In genomic region chr16:1301562-1301961, GRCh38 we compare ENCODE assay signal across 25 cellular contexts. TPM values are rescaled to one million over a fixed set of nuclear protein-coding genes. Genes with fewer than 3 reads are reported as not detected.
DNase-seq lines count a peak whose midpoint lies in the region; ATAC-seq and TF ChIP-seq lines count a peak whose summit lies in the region.
"Had no signal": no experiment of that assay in that cellular context is flagged by ENCODE, and none has a peak within 500 bp of the region (broad histone marks: within the 10 kb centered on the region; RNA-seq: fewer than 3 reads in every experiment).

No MANE protein-coding gene starts in this region.

- H3K9me3 ChIP-seq in HCT116 (ENCODE audit: control insufficient read depth in 1 of 2, insufficient read depth in 1 of 2, low read depth in 1 of 2, low read length in 2 of 2), result no peaks in the 10 kb centered on the region
- H3K9me3 ChIP-seq in trophoblast cell (ENCODE audit: insufficient read depth, low read depth, low read length), result peaks cover 1% of the 10 kb centered on the region
- no peaks in the 10 kb centered on the region for H3K9me3 ChIP-seq in psoas muscle
- H3K9me3 ChIP-seq: ascending aorta, left ventricle myocardium inferior, neutrophil, SK-N-SH, tibial nerve had no signal

- no peaks in the 10 kb centered on the region for H3K79me2 ChIP-seq in HCT116 (ENCODE audit: insufficient read depth, low read length)
- H3K79me2 ChIP-seq in trophoblast cell (ENCODE audit: control insufficient read depth, insufficient read depth, low read length, poor library complexity), result peaks cover 2% of the 10 kb centered on the region

- TF ChIP-seq CTCF in HCT116 (IDR thresholded peaks at IDR 0.05 in 2 of 3, conservative IDR thresholded peaks at IDR 0.05 in 1 of 3; ENCODE audit: borderline replicate concordance in 1 of 3, insufficient read depth in 1 of 3, low read depth in 2 of 3, low read length in 2 of 3) (no peak), psoas muscle (IDR thresholded peaks at IDR 0.05) (no peak)

- H3K18ac ChIP-seq in trophoblast cell (ENCODE audit: low read length), result no peak overlapping the region

- no peaks in the 10 kb centered on the region for H3K36me3 ChIP-seq in HCT116 (ENCODE audit: control insufficient read depth in 1 of 2, insufficient read depth in 2 of 2, low read length in 2 of 2)
- no peaks in the 10 kb centered on the region for H3K36me3 ChIP-seq in trophoblast cell (ENCODE audit: control insufficient read depth in 1 of 2, insufficient read depth in 2 of 2, low read length in 2 of 2)
- H3K36me3 ChIP-seq in psoas muscle (ENCODE audit: insufficient read depth in 1 of 2, low read depth in 1 of 2), result no peaks in the 10 kb centered on the region
- H3K36me3 ChIP-seq: ascending aorta, left ventricle myocardium inferior, neutrophil, tibial nerve, WERI-Rb-1 had no signal

- intact Hi-C loops in HCT116 (cut with micrococcal nuclease), result no loop called here
- intact Hi-C loops in dendritic cell treated with granulocyte-macrophage colony-stimulating factor and Interleukin-4, amounts not matched to agents 40 ng/mL and 50 ng/mL, for 4 days (cut with micrococcal nuclease), result no loop called here
- intact Hi-C loops in psoas muscle (cut with DNase I), result no loop called here

- no peak for ATAC-seq in HCT116
- ATAC-seq in psoas muscle, result no peak

- H3K14ac ChIP-seq in trophoblast cell (ENCODE audit: low read length), result no peak overlapping the region

- H2AK5ac ChIP-seq in trophoblast cell (ENCODE audit: low read length), result peak overlapping the region; percentile 66

- no peak overlapping the region for H3K4ac ChIP-seq in trophoblast cell (ENCODE audit: low read depth, low read length)

- TF ChIP-seq RAD21 in HCT116 (IDR thresholded peaks at IDR 0.05; ENCODE audit: low read depth), result no peak

- no peak overlapping the region for H4K91ac ChIP-seq in trophoblast cell (ENCODE audit: low read depth, low read length)

- H2BK12ac ChIP-seq in trophoblast cell (ENCODE audit: low read length), result peak overlapping the region; percentile 24

- no peaks in the 10 kb centered on the region for H3K27me3 ChIP-seq in HCT116 (ENCODE audit: insufficient read depth, low read length)
- no peaks in the 10 kb centered on the region for H3K27me3 ChIP-seq in trophoblast cell (ENCODE audit: insufficient read depth, low read length)
- H3K27me3 ChIP-seq in psoas muscle (ENCODE audit: insufficient read depth in 3 of 3, low read length in 2 of 3), result peaks cover 0 to 43% (median 6%) of the 10 kb centered on the region in 3 donors

- H4K20me1 ChIP-seq in HCT116 (ENCODE audit: insufficient read depth), result no peaks in the 10 kb centered on the region

- H3K79me1 ChIP-seq in trophoblast cell (ENCODE audit: low read length), result peaks cover 10% of the 10 kb centered on the region

- H3K4me1 Mint-ChIP-seq in activated T-cell treated with anti-CD3 and anti-CD28 coated beads, Interleukin-2, amount 50 U/mL, for 24 hours (ENCODE audit: low read depth), result peaks cover 39% of the 10 kb centered on the region
- H3K4me1 Mint-ChIP-seq in dendritic cell treated with granulocyte-macrophage colony-stimulating factor and Interleukin-4, amounts not matched to agents 40 ng/mL and 50 ng/mL, for 4 days (ENCODE audit: low read depth), result peaks cover 41% of the 10 kb centered on the region

- peaks cover 19% of the 10 kb centered on the region for H3K27me3 Mint-ChIP-seq in activated T-cell treated with anti-CD3 and anti-CD28 coated beads, Interleukin-2, amount 50 U/mL, for 24 hours
- H3K27me3 Mint-ChIP-seq in dendritic cell treated with granulocyte-macrophage colony-stimulating factor and Interleukin-4, amounts not matched to agents 40 ng/mL and 50 ng/mL, for 4 days, result peaks cover 36% of the 10 kb centered on the region

- no peak overlapping the region for H2BK5ac ChIP-seq in trophoblast cell (ENCODE audit: low read depth, low read length, poor library complexity)

- no peaks in the 10 kb centered on the region for H3K36me3 Mint-ChIP-seq in activated T-cell treated with anti-CD3 and anti-CD28 coated beads, Interleukin-2, amount 50 U/mL, for 24 hours (ENCODE audit: low read depth)
- H3K36me3 Mint-ChIP-seq in dendritic cell treated with granulocyte-macrophage colony-stimulating factor and Interleukin-4, amounts not matched to agents 40 ng/mL and 50 ng/mL, for 4 days (ENCODE audit: low read depth), result no peaks in the 10 kb centered on the region
- H3K36me3 Mint-ChIP-seq: activated CD4-positive, alpha-beta memory T cell treated with anti-CD3 and anti-CD28 coated beads for 36 hours; CD14-positive monocyte; immature natural killer cell had no signal

- peak overlapping the region; percentile 75 for H4K8ac ChIP-seq in trophoblast cell (ENCODE audit: low read depth, low read length)

- no peaks in the 10 kb centered on the region for H3K9me3 Mint-ChIP-seq in activated T-cell treated with anti-CD3 and anti-CD28 coated beads, Interleukin-2, amount 50 U/mL, for 24 hours
- H3K9me3 Mint-ChIP-seq in dendritic cell treated with granulocyte-macrophage colony-stimulating factor and Interleukin-4, amounts not matched to agents 40 ng/mL and 50 ng/mL, for 4 days, result no peaks in the 10 kb centered on the region
- H3K9me3 Mint-ChIP-seq: activated CD4-positive, alpha-beta memory T cell treated with anti-CD3 and anti-CD28 coated beads for 36 hours; immature natural killer cell; stimulated activated naive CD8-positive, alpha-beta T cell treated with anti-CD3 and anti-CD28 coated beads, Interleukin-15, Interleukin-2, amounts not matched to agents 100 ng/mL and 50 ng/mL, for 24 hours had no signal

- no peaks in the 10 kb centered on the region for H3K9me2 ChIP-seq in HCT116 (ENCODE audit: insufficient read depth)
- H3K9me2 ChIP-seq: SK-N-SH had no signal

- TF ChIP-seq POLR2A in HCT116 (IDR thresholded peaks at IDR 0.05; ENCODE audit: borderline replicate concordance, extremely low read depth, insufficient read depth, insufficient read length), result no peak

- POLR2A ChIA-PET in HCT116 (lab: Charles Lee), result no interaction called here

- H2BK120ac ChIP-seq in trophoblast cell (ENCODE audit: insufficient read depth, low read length, poor library complexity), result no peak overlapping the region

- no peak overlapping the region for H4K12ac ChIP-seq in trophoblast cell (ENCODE audit: low read depth, low read length)

- H3K4me1 ChIP-seq in HCT116 (ENCODE audit: control insufficient read depth in 1 of 2, insufficient read depth in 2 of 2, low read length in 2 of 2) (peaks cover 54 to 95% of the 10 kb centered on the region in 2 experiments), trophoblast cell (ENCODE audit: control insufficient read depth in 1 of 2, insufficient read depth in 2 of 2, low read length in 2 of 2) (peaks cover 10 to 18% of the 10 kb centered on the region in 2 experiments), psoas muscle (peaks cover 13% of the 10 kb centered on the region)

- H3K23ac ChIP-seq in trophoblast cell (ENCODE audit: low read length), result no peak overlapping the region

- H3K4me3 ChIP-seq in HCT116 (replicated peaks in 1 of 2; ENCODE audit: low read depth in 1 of 2, low read length in 2 of 2) (no peak overlapping the region), trophoblast cell (ENCODE audit: low read depth, low read length) (no peak overlapping the region), psoas muscle (no peak overlapping the region)
- H3K4me3 ChIP-seq: smooth muscle cell, tibial nerve had no signal

- H3K9ac ChIP-seq in HCT116 (ENCODE audit: low read length) (peak overlapping the region; percentile 51), trophoblast cell (ENCODE audit: low read length) (no peak overlapping the region)
- H3K9ac ChIP-seq: SK-N-SH had no signal

- H3K4me3 Mint-ChIP-seq in activated T-cell treated with anti-CD3 and anti-CD28 coated beads, Interleukin-2, amount 50 U/mL, for 24 hours, result no peak overlapping the region
- H3K4me3 Mint-ChIP-seq in dendritic cell treated with granulocyte-macrophage colony-stimulating factor and Interleukin-4, amounts not matched to agents 40 ng/mL and 50 ng/mL, for 4 days, result peak overlapping the region; percentile 48
- H3K4me3 Mint-ChIP-seq: activated CD4-positive, alpha-beta memory T cell treated with anti-CD3 and anti-CD28 coated beads for 36 hours; immature natural killer cell; stimulated activated naive CD8-positive, alpha-beta T cell treated with anti-CD3 and anti-CD28 coated beads, Interleukin-15, Interleukin-2, amounts not matched to agents 100 ng/mL and 50 ng/mL, for 24 hours had no signal

- CTCF ChIA-PET in HCT116 (lab: Charles Lee), result interaction anchor here (0.6 kb wide), 1 partner anchor 56 kb away, joined by 3 read pairs; no protein-coding TSS in a partner anchor

- RAD21 ChIA-PET in HCT116 (lab: Charles Lee; ENCODE audit: low non-redundant PET in 1 of 2, low total read pairs in 2 of 2, uncharacterized antibody in 2 of 2, unreplicated experiment in 2 of 2), result no interaction called here

- peak overlapping the region; percentile 96; the same call in 1 of the 2 replicates for H3K27ac ChIP-seq in HCT116 (ENCODE audit: low read depth, low read length)
- H3K27ac ChIP-seq in trophoblast cell (ENCODE audit: low read depth, low read length), result no peak overlapping the region
- H3K27ac ChIP-seq in psoas muscle, result no peak overlapping the region
- H3K27ac ChIP-seq: ascending aorta, foreskin keratinocyte, left ventricle myocardium inferior, neutrophil, tibial nerve, WERI-Rb-1 had no signal

- H2AFZ ChIP-seq in HCT116 (ENCODE audit: low read depth, low read length, poor library complexity, severe bottlenecking) (no peak overlapping the region), trophoblast cell (ENCODE audit: insufficient read depth, low read length, poor library complexity) (no peak overlapping the region)

- WGBS in trophoblast cell (ENCODE audit: extremely low coverage, insufficient coverage, insufficient read length), result no CpG with 5 or more reads among the region's 12 CpGs
- 70 to 74% (median 72%) methylated on average over 12 of the region's 12 CpGs for WGBS in psoas muscle, 3 donors

- H3K4me2 ChIP-seq in HCT116 (ENCODE audit: low read length) (peak overlapping the region; percentile 65), trophoblast cell (ENCODE audit: low read length) (no peak overlapping the region)

- DNase-seq in activated T-cell treated with anti-CD3 and anti-CD28 coated beads, Interleukin-2, amount 50 U/mL, for 24 hours, result no peak
- DNase-seq in activated T-cell treated with anti-CD3 and anti-CD28 coated beads, Interleukin-2, amount 50 U/mL, for 1 hour, result no peak
- no peak for DNase-seq in HCT116 (ENCODE audit: low read depth, low spot score)
- DNase-seq in trophoblast cell, result no peak
- DNase-seq in cortex of kidney (lab: John Stamatoyannopoulos, UW), result no peak
- DNase-seq in psoas muscle, result no peak
- DNase-seq in NCI-H187 treated with DMSO at 0.1 percent for 48 hours (lab: John Stamatoyannopoulos, UW), result no peak
- DNase-seq: DMS 273 treated with DMSO at 0.1 percent for 48 hours, foreskin keratinocyte, NCI-H1694, NCI-H2171 treated with DMSO at 0.1 percent for 48 hours, NCI-H524 treated with DMSO at 0.1 percent for 48 hours had no signal

- H3K27ac Mint-ChIP-seq in activated T-cell treated with anti-CD3 and anti-CD28 coated beads, Interleukin-2, amount 50 U/mL, for 24 hours, result peak overlapping the region; percentile 11
- H3K27ac Mint-ChIP-seq in dendritic cell treated with granulocyte-macrophage colony-stimulating factor and Interleukin-4, amounts not matched to agents 40 ng/mL and 50 ng/mL, for 4 days, result peak overlapping the region; percentile 37
- H3K27ac Mint-ChIP-seq: activated CD4-positive, alpha-beta memory T cell treated with anti-CD3 and anti-CD28 coated beads for 36 hours; CD14-positive monocyte; stimulated activated naive CD8-positive, alpha-beta T cell treated with anti-CD3 and anti-CD28 coated beads, Interleukin-15, Interleukin-2, amounts not matched to agents 100 ng/mL and 50 ng/mL, for 24 hours had no signal

- no TSS peak for BruUV-seq in HCT116 (replicated peaks; lab: Mats Ljungman, UMichigan)

RNA-seq across cellular contexts. Expression of gene UBE2I, which starts 7.9 kb away (rescaled TPM):
- total RNA-seq in HCT116 (2021; ENCODE audit: unreplicated experiment), result 212 TPM
- 96.9 and 135 TPM in 2 replicates for polyA plus RNA-seq in HCT116 (2012)
- polyA plus RNA-seq in trophoblast cell (2013), result 191 and 198 TPM in 2 replicates
- 10 to 100 TPM; 46.2 to 71.7 (median 56.0) TPM for total RNA-seq in psoas muscle
- polyA plus RNA-seq in psoas muscle, result 100 to 1,000 TPM in 1 of 3 donors, 10 to 100 TPM in 2; 49.8 to 101 (median 55.6) TPM

RNA-seq across cellular contexts. Expression of gene BAIAP3, which starts 31.9 kb away (rescaled TPM):
- total RNA-seq in HCT116 (2021; ENCODE audit: unreplicated experiment) (44.7 TPM), psoas muscle (1 to 10 TPM in 3 of 4 donors, under 1 TPM in 1; 0.38 to 3.5 (median 1.9) TPM)
- 37.2 and 44.8 TPM in 2 replicates for polyA plus RNA-seq in HCT116 (2012)
- polyA plus RNA-seq in trophoblast cell (2013), result 2.1 and 2.5 TPM in 2 replicates
- 1 to 10 TPM in 1 of 3 donors, under 1 TPM in 2; 0.62 to 1.1 (median 0.79) TPM for polyA plus RNA-seq in psoas muscle
- polyA plus RNA-seq: CD14-positive monocyte had no signal

RNA-seq across cellular contexts. Expression of gene TPSD1, which starts 45.7 kb away (rescaled TPM):
- not detected for total RNA-seq in HCT116 (2021; ENCODE audit: unreplicated experiment)
- not detected in 2 replicates for polyA plus RNA-seq in HCT116 (2012)
- not detected in 2 replicates for polyA plus RNA-seq in trophoblast cell (2013)
- total RNA-seq in psoas muscle, result under 1 TPM in 1 of 4 donors, not detected in 3; 0.90 TPM
- polyA plus RNA-seq in psoas muscle, result under 1 TPM; 0.09 to 0.27 (median 0.10) TPM
- total RNA-seq: activated CD4-positive, alpha-beta memory T cell treated with anti-CD3 and anti-CD28 coated beads for 36 hours; foreskin keratinocyte; left ventricle myocardium inferior; RPMI7951; smooth muscle cell had no signal
- polyA plus RNA-seq: CD14-positive monocyte, foreskin keratinocyte, immature natural killer cell, SK-N-SH, smooth muscle cell had no signal

RNA-seq across cellular contexts. Expression of gene TSR3, which starts 50.1 kb away (rescaled TPM):
- total RNA-seq in HCT116 (2021; ENCODE audit: unreplicated experiment) (52.7 TPM), psoas muscle (10 to 100 TPM; 40.0 to 55.3 (median 43.2) TPM)
- polyA plus RNA-seq in HCT116 (2012), result 40.4 and 42.8 TPM in 2 replicates
- 34.9 and 35.3 TPM in 2 replicates for polyA plus RNA-seq in trophoblast cell (2013)
- 100 to 1,000 TPM in 2 of 3 donors, 10 to 100 TPM in 1; 55.1 to 109 (median 107) TPM for polyA plus RNA-seq in psoas muscle

RNA-seq across cellular contexts. Expression of gene GNPTG, which starts 50.2 kb away (rescaled TPM):
- total RNA-seq in HCT116 (2021; ENCODE audit: unreplicated experiment) (35.2 TPM), psoas muscle (10 to 100 TPM; 27.9 to 36.6 (median 32.5) TPM)
- 31.4 and 34.6 TPM in 2 replicates for polyA plus RNA-seq in HCT116 (2012)
- 23.8 and 24.6 TPM in 2 replicates for polyA plus RNA-seq in trophoblast cell (2013)
- polyA plus RNA-seq in psoas muscle, result 10 to 100 TPM; 29.5 to 31.2 (median 30.7) TPM

Comparison
In these comparisons a context has a peak if more than half of its experiments do, and no peak if none do; other contexts are left out.
1. RNA of gene BAIAP3, which starts 31.9 kb away (total RNA-seq): 44.7 TPM in HCT116 (single experiment); 0.38 to 3.5 TPM in psoas muscle; every median in the first group is over 10 times any median in the second.